25 cellular contexts compared by ENCODE assay signal in the genomic region with DNA sequence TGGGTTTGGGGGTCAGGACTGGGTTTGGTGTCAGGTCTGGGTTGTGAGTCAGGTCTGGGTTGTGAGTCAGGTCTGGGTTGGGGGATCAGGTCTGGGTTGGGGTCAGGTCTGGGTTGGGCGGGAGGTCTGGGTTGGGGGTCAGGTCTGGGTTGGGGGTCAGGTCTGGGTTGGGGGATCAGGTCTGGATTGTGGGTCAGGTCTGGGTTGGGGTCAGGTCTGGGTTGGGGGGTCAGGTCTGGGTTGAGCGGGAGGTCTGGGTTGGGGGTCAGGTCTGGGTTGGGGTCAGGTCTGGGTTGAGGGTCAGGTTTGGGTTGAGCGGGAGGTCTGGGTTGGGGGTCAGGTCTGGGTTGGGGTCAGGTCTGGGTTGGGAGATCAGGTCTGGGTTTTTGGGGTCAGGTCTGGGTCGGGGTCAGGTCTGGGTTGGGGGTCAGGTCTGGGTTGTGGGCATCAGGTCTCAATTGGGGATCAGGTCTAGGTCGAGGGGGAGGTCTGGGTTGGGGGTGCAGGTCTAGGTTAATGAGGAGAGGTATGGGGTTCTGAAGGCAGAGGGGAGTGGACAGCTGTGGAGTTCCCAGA. TPM values are rescaled to one million over a fixed set of nuclear protein-coding genes. Genes with fewer than 3 reads are reported as not detected.
DNase-seq lines count a peak whose midpoint lies in the region; ATAC-seq, FAIRE-seq and TF ChIP-seq lines count a peak whose summit lies in the region.
"Had no signal": no experiment of that assay in that cellular context is flagged by ENCODE, and none has a peak within 500 bp of the region (broad histone marks: within the 10 kb centered on the region; RNA-seq: fewer than 3 reads in every experiment).

No MANE protein-coding gene starts in this region.

- H2BK12ac ChIP-seq in H9 (ENCODE audit: insufficient read length, low read depth, low read length): no peak overlapping the region

- ATAC-seq in right cardiac atrium (no peak), Right ventricle myocardium superior (ENCODE audit: poor library complexity) (no peak)
- ATAC-seq in stimulated activated naive B cell treated with anti-CD40 and anti-IgM and Interleukin-4, amounts not matched to agents 10 μg/mL and 1 μg/mL and 100 μg/mL, for 72 hours (replicated peaks): no peak
- ATAC-seq: HCT116 had no signal

- H3K14ac ChIP-seq in H9 (ENCODE audit: insufficient read depth, low read length): no peak overlapping the region

- H3K9me3 Mint-ChIP-seq in H9: peaks cover 5 to 9% of the 10 kb centered on the region in 2 experiments; a peak in 3 of 5 replicates
- H3K9me3 Mint-ChIP-seq in stimulated activated naive B cell treated with anti-CD40 and anti-IgM and Interleukin-4, amounts not matched to agents 10 μg/mL and 1 μg/mL and 100 μg/mL, for 72 hours: peaks cover 6% of the 10 kb centered on the region in 2 donors

- H2BK120ac ChIP-seq in H9 (ENCODE audit: low read depth, low read length, poor library complexity, severe bottlenecking): no peak overlapping the region

- no peak overlapping the region for H4K91ac ChIP-seq in H9 (ENCODE audit: insufficient read length, low read depth, low read length)

- no peaks in the 10 kb centered on the region for H3K9me3 ChIP-seq in right cardiac atrium (ENCODE audit: control insufficient read depth, low read length)
- no peaks in the 10 kb centered on the region for H3K9me3 ChIP-seq in H9 (ENCODE audit: control insufficient read depth, low read depth, low read length)
- H3K9me3 ChIP-seq in kidney (ENCODE audit: control insufficient read depth in 1 of 2, low read length in 2 of 2): no peaks in the 10 kb centered on the region

- FAIRE-seq in kidney (lab: Jason Lieb, UNC): no peak
- FAIRE-seq: GM18507 had no signal

- H3K4me3 ChIP-seq in right cardiac atrium (ENCODE audit: low read length): no peak overlapping the region
- H3K4me3 ChIP-seq in kidney (ENCODE audit: low read length in 2 of 2): no peak overlapping the region

- H4K8ac ChIP-seq in H9 (replicated peaks; ENCODE audit: insufficient read length, low read depth, low read length): no peak overlapping the region

- H2BK5ac ChIP-seq in H9 (ENCODE audit: insufficient read length, low read length): no peak overlapping the region

- TF ChIP-seq CTCF in H9 (conservative IDR thresholded peaks at IDR 0.05): no peak
- no peak for TF ChIP-seq CTCF in kidney (IDR thresholded peaks at IDR 0.05; ENCODE audit: borderline replicate concordance, extremely low read depth, insufficient read depth)

- H4K20me1 ChIP-seq in H9 (ENCODE audit: control insufficient read depth, insufficient read depth, insufficient read length): no peaks in the 10 kb centered on the region

- H3K4ac ChIP-seq in H9 (ENCODE audit: low read depth, low read length): no peak overlapping the region

- H3T11ph ChIP-seq in H9 (ENCODE audit: low read length): no peak overlapping the region

- H3K27ac ChIP-seq in right cardiac atrium (ENCODE audit: low read length) (no peak overlapping the region), H9 (ENCODE audit: insufficient read length, low read depth, low read length) (no peak overlapping the region), kidney (ENCODE audit: low read depth in 2 of 2, low read length in 2 of 2) (no peak overlapping the region)
- H3K27ac ChIP-seq: HL-60 had no signal

- peaks cover 10% of the 10 kb centered on the region for H3K23me2 ChIP-seq in H9 (ENCODE audit: insufficient read length, low read depth, low read length, poor library complexity, severe bottlenecking)

- 94% methylated on average over 5 of the region's 5 CpGs for WGBS in right cardiac atrium
- no CpG with 5 or more reads among the region's 5 CpGs for WGBS in H9 (ENCODE audit: extremely low coverage, insufficient read length, low lambda C conversion rate)

- H3K36me3 Mint-ChIP-seq in H9 (ENCODE audit: insufficient read depth in 1 of 3, low read depth in 3 of 3): no peaks in the 10 kb centered on the region; a peak in 1 of 7 replicates
- H3K36me3 Mint-ChIP-seq in stimulated activated naive B cell treated with anti-CD40 and anti-IgM and Interleukin-4, amounts not matched to agents 10 μg/mL and 1 μg/mL and 100 μg/mL, for 72 hours: peaks cover 0 to 4% of the 10 kb centered on the region in 2 donors
- H3K36me3 Mint-ChIP-seq: CD4-positive, CD25-positive, alpha-beta regulatory T cell had no signal

- H3K4me1 ChIP-seq in right cardiac atrium (ENCODE audit: control insufficient read depth, insufficient read depth, low read length) (no peaks in the 10 kb centered on the region), H9 (ENCODE audit: insufficient read depth, low read length) (no peaks in the 10 kb centered on the region; the same call in 1 of the 2 replicates), kidney (ENCODE audit: control insufficient read depth in 1 of 2, insufficient read depth in 1 of 2, low read depth in 1 of 2, low read length in 2 of 2) (peaks cover 0 to 2% of the 10 kb centered on the region in 2 donors)

- H3K18ac ChIP-seq in H9 (ENCODE audit: insufficient read length, low read depth, low read length): no peak overlapping the region

- H3K27me3 Mint-ChIP-seq in H9 (ENCODE audit: low read depth): peaks cover 49% of the 10 kb centered on the region
- H3K27me3 Mint-ChIP-seq in stimulated activated naive B cell treated with anti-CD40 and anti-IgM and Interleukin-4, amounts not matched to agents 10 μg/mL and 1 μg/mL and 100 μg/mL, for 72 hours: peaks cover 51 to 53% of the 10 kb centered on the region in 2 donors

- H4K5ac ChIP-seq in H9 (ENCODE audit: insufficient read length, low read depth, low read length): no peak overlapping the region

- H3K4me2 ChIP-seq in H9 (ENCODE audit: insufficient read depth, insufficient read length, low read length): peak overlapping the region; percentile 83

- peak overlapping the region; percentile 42 to 70 for H3K4me3 Mint-ChIP-seq in H9
- H3K4me3 Mint-ChIP-seq in stimulated activated naive B cell treated with anti-CD40 and anti-IgM and Interleukin-4, amounts not matched to agents 10 μg/mL and 1 μg/mL and 100 μg/mL, for 72 hours: peak overlapping the region; percentile 36 to 65
- H3K4me3 Mint-ChIP-seq: CD4-positive, CD25-positive, alpha-beta regulatory T cell had no signal

- H3K9ac ChIP-seq in H9 (ENCODE audit: extremely low read depth, insufficient read length, low read length): no peak overlapping the region
- no peak overlapping the region for H3K9ac ChIP-seq in kidney (ENCODE audit: low read length in 2 of 2)

- no peak overlapping the region for H3K27ac Mint-ChIP-seq in H9
- peak overlapping the region; percentile 25 for H3K27ac Mint-ChIP-seq in stimulated activated naive B cell treated with anti-CD40 and anti-IgM and Interleukin-4, amounts not matched to agents 10 μg/mL and 1 μg/mL and 100 μg/mL, for 72 hours
- H3K27ac Mint-ChIP-seq: CD4-positive, CD25-positive, alpha-beta regulatory T cell had no signal

- no peak overlapping the region for H2BK20ac ChIP-seq in H9 (ENCODE audit: low read depth, low read length, poor library complexity, severe bottlenecking)

- DNase-seq in right cardiac atrium (peak in 2 of 3 donors; percentile 37 to 38), Right ventricle myocardium superior (no peak), H9 (peak; percentile 15), kidney (peak; percentile 52), NK-92 (lab: John Stamatoyannopoulos, UW; ENCODE audit: unreplicated experiment) (no peak), epidermal melanocyte (ENCODE audit: insufficient read length, low spot score) (no peak)
- no peak for DNase-seq in stimulated activated naive B cell treated with anti-CD40 and anti-IgM and Interleukin-4, amounts not matched to agents 10 μg/mL and 1 μg/mL and 100 μg/mL, for 72 hours
- DNase-seq: CD4-positive, CD25-positive, alpha-beta regulatory T cell; DMS153; DND-41; GOT3; NCI-H1048; NCI-H1417; NCI-H1694; NCI-H2029 treated with DMSO at 0.1 percent for 48 hours; NCI-H446 treated with DMSO at 0.1 percent for 48 hours; NCI-H526; NCI-H82; RPMI8226; SHP77 treated with DMSO at 0.1 percent for 48 hours had no signal

- no peak overlapping the region for H2AFZ ChIP-seq in H9 (ENCODE audit: low read length)

- no peak overlapping the region for H2AK5ac ChIP-seq in H9 (ENCODE audit: insufficient read length, low read length)

- no peaks in the 10 kb centered on the region for H3K79me2 ChIP-seq in H9 (ENCODE audit: insufficient read depth, low read length)

- no peaks in the 10 kb centered on the region for H3K79me1 ChIP-seq in H9 (ENCODE audit: insufficient read depth, low read depth, low read length, poor library complexity, severe bottlenecking)

- intact Hi-C loops in right cardiac atrium (cut with DNase I) (no loop called here), Right ventricle myocardium superior (cut with DNase I) (no loop called here), kidney (cut with DNase I) (no loop called here)

- no peak overlapping the region for H2BK15ac ChIP-seq in H9 (ENCODE audit: low read depth, low read length)

- H3K56ac ChIP-seq in H9 (ENCODE audit: insufficient read length, low read depth, low read length): no peak overlapping the region

- H3K36me3 ChIP-seq in kidney (ENCODE audit: control insufficient read depth in 1 of 2, insufficient read depth in 2 of 2, low read length in 2 of 2): no peaks in the 10 kb centered on the region

- no peak overlapping the region for H3K23ac ChIP-seq in H9 (ENCODE audit: insufficient read length, low read depth, low read length)

- H3K27me3 ChIP-seq in right cardiac atrium (ENCODE audit: control insufficient read depth, insufficient read depth) (no peaks in the 10 kb centered on the region), H9 (ENCODE audit: insufficient read depth, low read length) (no peaks in the 10 kb centered on the region; the same call in 1 of the 2 replicates)

- H3K4me1 Mint-ChIP-seq in H9: peaks cover 9 to 12% of the 10 kb centered on the region in 2 experiments
- peaks cover 7 to 24% of the 10 kb centered on the region in 2 donors for H3K4me1 Mint-ChIP-seq in stimulated activated naive B cell treated with anti-CD40 and anti-IgM and Interleukin-4, amounts not matched to agents 10 μg/mL and 1 μg/mL and 100 μg/mL, for 72 hours

RNA-seq across cellular contexts. Expression of a gene that starts 0.7 kb away (rescaled TPM):
- total RNA-seq in right cardiac atrium (not detected), Right ventricle myocardium superior (not detected), H9 (2021) (not detected in 2 replicates), kidney (not detected)
- polyA plus RNA-seq in right cardiac atrium (not detected), kidney (ENCODE audit: insufficient read depth, low read depth, low replicate concordance) (not detected)
- total RNA-seq: A172; CD4-positive, CD25-positive, alpha-beta regulatory T cell had no signal
- polyA plus RNA-seq: BJ; CD4-positive, CD25-positive, alpha-beta regulatory T cell had no signal

RNA-seq across cellular contexts. Expression of a gene that starts 27.8 kb away (rescaled TPM):
- total RNA-seq in right cardiac atrium (under 1 TPM in 3 of 4 donors, not detected in 1; 0.14 to 0.71 (median 0.14) TPM), Right ventricle myocardium superior (0.46 TPM), H9 (2021) (not detected in 2 replicates), kidney (0.28 TPM)
- polyA plus RNA-seq in right cardiac atrium (1.2 TPM), kidney (ENCODE audit: insufficient read depth, low read depth, low replicate concordance) (not detected)

RNA-seq across cellular contexts. Expression of a gene that starts 32.4 kb away (rescaled TPM):
- total RNA-seq in right cardiac atrium (under 1 TPM; 0.29 to 0.62 (median 0.53) TPM), Right ventricle myocardium superior (not detected), H9 (2021) (not detected in 2 replicates), kidney (0.38 TPM)
- polyA plus RNA-seq in right cardiac atrium (0.63 TPM), kidney (ENCODE audit: insufficient read depth, low read depth, low replicate concordance) (0.62 TPM)
- total RNA-seq: CD4-positive, CD25-positive, alpha-beta regulatory T cell had no signal
- polyA plus RNA-seq: CD4-positive, CD25-positive, alpha-beta regulatory T cell had no signal

RNA-seq across cellular contexts. Expression of a gene that starts 44.8 kb away (rescaled TPM):
- under 1 TPM in 1 of 4 donors, not detected in 3; 0.06 TPM for total RNA-seq in right cardiac atrium
- not detected for polyA plus RNA-seq in right cardiac atrium
- total RNA-seq in Right ventricle myocardium superior: not detected
- total RNA-seq in H9 (2021): 0.11 and 0.20 TPM in 2 replicates
- total RNA-seq in kidney: 0.16 TPM
- not detected for polyA plus RNA-seq in kidney (ENCODE audit: insufficient read depth, low read depth, low replicate concordance)
- total RNA-seq: A172 had no signal
- polyA plus RNA-seq: BJ had no signal

Comparison
In these comparisons a context has a peak if more than half of its experiments do, and no peak if none do; other contexts are left out.
1. DNase-seq: peak in right cardiac atrium (2 of 3), H9 (single experiment) and kidney (single experiment); none in Right ventricle myocardium superior (single experiment), stimulated activated naive B cell treated with anti-CD40 and anti-IgM and Interleukin-4, amounts not matched to agents 10 μg/mL and 1 μg/mL and 100 μg/mL, for 72 hours (single experiment), NK-92 (single experiment) and epidermal melanocyte (single experiment).